ENCODE assay signal across 24 cellular contexts in genomic region chr7:2713978-2714377, GRCh38. TPM values are rescaled to one million over a fixed set of nuclear protein-coding genes. Genes with fewer than 3 reads are reported as not detected.
DNase-seq lines count a peak whose midpoint lies in the region; ATAC-seq and TF ChIP-seq lines count a peak whose summit lies in the region.
"Had no signal": no experiment of that assay in that cellular context is flagged by ENCODE, and none has a peak within 500 bp of the region (broad histone marks: within the 10 kb centered on the region; RNA-seq: fewer than 3 reads in every experiment).

No MANE protein-coding gene starts in this region.

- POLR2A ChIA-PET in CD4-positive, alpha-beta memory T cell (lab: Charles Lee; ENCODE audit: partially characterized antibody) = interaction anchor here (1.3 kb wide), 1 partner anchor 15 kb away, joined by 4 read pairs; no protein-coding TSS in a partner anchor
- POLR2A ChIA-PET in IMR-90 (lab: Charles Lee; ENCODE audit: unreplicated experiment) = no interaction called here

- no peak overlapping the region for H2AFZ ChIP-seq in IMR-90 (replicated peaks; ENCODE audit: low read length, poor library complexity)

- H3K4me1 ChIP-seq in CD4-positive, alpha-beta memory T cell (ENCODE audit: insufficient read depth, low read length) = peaks cover 81% of the 10 kb centered on the region
- H3K4me1 ChIP-seq in IMR-90 (ENCODE audit: control insufficient read depth, insufficient read depth, low read length) = peaks cover 11% of the 10 kb centered on the region; the same call in 1 of the 2 replicates
- H3K4me1 ChIP-seq in endodermal cell (ENCODE audit: control insufficient read depth, insufficient read depth, low read length) = no peaks in the 10 kb centered on the region

- H2BK15ac ChIP-seq in IMR-90 (ENCODE audit: low read depth, low read length) = no peak overlapping the region

- in situ Hi-C loops in IMR-90 (cut with MboI; ENCODE audit: low sequenced_read_pairs) = no loop called here

- H2AK9ac ChIP-seq in IMR-90 (replicated peaks; ENCODE audit: low read depth, low read length, poor library complexity) = peak overlapping the region; percentile 15

- no peaks in the 10 kb centered on the region for H3K27me3 ChIP-seq in CD4-positive, alpha-beta memory T cell (ENCODE audit: insufficient read depth, low read length)
- no peaks in the 10 kb centered on the region for H3K27me3 ChIP-seq in IMR-90 (ENCODE audit: control insufficient read depth, insufficient read depth, low read length)
- H3K27me3 ChIP-seq in endodermal cell (ENCODE audit: control insufficient read depth, insufficient read depth, low read length, poor library complexity, severe bottlenecking) = no peaks in the 10 kb centered on the region
- H3K27me3 ChIP-seq: MG63, suprapubic skin had no signal

- DNase-seq in CD4-positive, alpha-beta memory T cell = no peak
- no peak for DNase-seq in IMR-90
- peak; percentile 37 for DNase-seq in endodermal cell
- DNase-seq in osteocyte (ENCODE audit: extremely low spot score, unreplicated experiment) = no peak
- no peak for DNase-seq in T-helper 2 cell treated with Interferon-gamma antibody and Interleukin-4, amounts not matched to agents 5 μg/mL and 100 μg/mL, for 36 hours (ENCODE audit: low spot score)
- no peak for DNase-seq in epidermal melanocyte (ENCODE audit: insufficient read length, low spot score)
- DNase-seq: activated CD4-positive, alpha-beta T cell treated with anti-CD3 and anti-CD28 coated beads, Interleukin-2, amount 50 U/mL, for 1 hour; aorta; MG63; NCI-H1105 treated with DMSO at 0.1 percent for 48 hours; NCI-H2029; NCI-H2227 treated with DMSO at 0.1 percent for 48 hours; NCI-H526 treated with DMSO at 0.1 percent for 48 hours; SHP77 treated with DMSO at 0.1 percent for 48 hours; stimulated activated CD4-positive, alpha-beta T cell treated with anti-CD3 and anti-CD28 coated beads, Interleukin-12 subunit alpha, Interleukin-12 subunit beta, amount 100 ng/mL, for 4 hours; stimulated activated CD4-positive, alpha-beta T cell treated with anti-CD3 and anti-CD28 coated beads, Interleukin-4, amount 100 ng/mL, for 24 hours; T-helper 9 cell had no signal

- peaks cover 0 to 18% of the 10 kb centered on the region in 2 experiments; a peak in 3 of 4 replicates for H3K79me1 ChIP-seq in IMR-90 (ENCODE audit: low read depth in 1 of 2, low read length in 2 of 2)

- no peak overlapping the region for H2BK5ac ChIP-seq in IMR-90 (ENCODE audit: low read depth, low read length, poor library complexity, severe bottlenecking)

- H3K9ac ChIP-seq in IMR-90 (ENCODE audit: low read depth, low read length) = no peak overlapping the region
- H3K9ac ChIP-seq in endodermal cell (ENCODE audit: extremely low read depth, low read length, poor library complexity, severe bottlenecking) = no peak overlapping the region

- H3K36me3 ChIP-seq in CD4-positive, alpha-beta memory T cell (ENCODE audit: insufficient read depth, low read length) = no peaks in the 10 kb centered on the region
- H3K36me3 ChIP-seq in IMR-90 (ENCODE audit: control insufficient read depth, insufficient read depth, low read length) (peaks cover 14% of the 10 kb centered on the region), endodermal cell (ENCODE audit: control insufficient read depth, insufficient read depth, low read length) (peaks cover 9% of the 10 kb centered on the region)
- H3K36me3 ChIP-seq: suprapubic skin had no signal

- H2BK20ac ChIP-seq in IMR-90 (ENCODE audit: low read depth, low read length) = no peak overlapping the region

- CTCF ChIA-PET in CD4-positive, alpha-beta memory T cell (lab: Charles Lee; ENCODE audit: partially characterized antibody) = interaction anchor here (16.2 kb wide), 1 partner anchor 44 kb away, joined by 220 read pairs; no protein-coding TSS in a partner anchor
- CTCF ChIA-PET in IMR-90 (lab: Yijun Ruan, JAX) = no interaction called here

- ATAC-seq in IMR-90 (ENCODE audit: low read depth) (no peak), HG03097 (IDR thresholded peaks at IDR 0.05; ENCODE audit: low FRiP score, unreplicated experiment) (no peak)
- ATAC-seq: activated naive CD4-positive, alpha-beta T cell treated with anti-CD3 and anti-CD28 coated beads, Interleukin-2, amount 50 U/mL, for 72 hours; natural killer cell treated with Interleukin-12 subunit alpha and Interleukin-12 subunit beta and Interleukin-15 and Interleukin-18, amount 100 ng/mL, for 72 hours; stimulated activated effector memory CD8-positive, alpha-beta T cell treated with anti-CD3 and anti-CD28 coated beads, Interleukin-12 subunit alpha, Interleukin-12 subunit beta, amount 100 ng/mL, for 72 hours had no signal

- peak overlapping the region in 3 of 8 donors; percentile 30 to 52 (median 32) for H3K4me3 Mint-ChIP-seq in CD4-positive, alpha-beta memory T cell
- no peak overlapping the region for H3K4me3 Mint-ChIP-seq in endodermal cell
- H3K4me3 Mint-ChIP-seq in osteocyte (ENCODE audit: unreplicated experiment) = no peak overlapping the region
- no peak overlapping the region for H3K4me3 Mint-ChIP-seq in T-helper 2 cell treated with Interferon-gamma antibody and Interleukin-4, amounts not matched to agents 5 μg/mL and 100 μg/mL, for 36 hours
- H3K4me3 Mint-ChIP-seq: natural killer cell treated with Interleukin-12 subunit alpha and Interleukin-12 subunit beta and Interleukin-15 and Interleukin-18, amount 100 ng/mL, for 72 hours had no signal

- BruUV-seq in IMR-90 (replicated peaks; lab: Mats Ljungman, UMichigan) = no TSS peak

- dilution Hi-C loops in IMR-90 (cut with HindIII; ENCODE audit: low sequenced_read_pairs, unreplicated experiment) = no loop called here

- no peak overlapping the region for H2BK120ac ChIP-seq in IMR-90 (ENCODE audit: low read depth, low read length)

- H3K4me1 Mint-ChIP-seq in CD4-positive, alpha-beta memory T cell = peaks cover 42 to 81% (median 61%) of the 10 kb centered on the region in 4 donors
- H3K4me1 Mint-ChIP-seq in endodermal cell (peaks cover 2% of the 10 kb centered on the region), osteocyte (ENCODE audit: unreplicated experiment) (peaks cover 12% of the 10 kb centered on the region)
- H3K4me1 Mint-ChIP-seq in T-helper 2 cell treated with Interferon-gamma antibody and Interleukin-4, amounts not matched to agents 5 μg/mL and 100 μg/mL, for 36 hours (ENCODE audit: low read depth) = peaks cover 71% of the 10 kb centered on the region

- H4K5ac ChIP-seq in IMR-90 (ENCODE audit: low read depth, low read length) = no peak overlapping the region

- no peaks in the 10 kb centered on the region for H3K36me3 Mint-ChIP-seq in CD4-positive, alpha-beta memory T cell
- H3K36me3 Mint-ChIP-seq in endodermal cell (ENCODE audit: low read depth) (peaks cover 40% of the 10 kb centered on the region), osteocyte (ENCODE audit: unreplicated experiment) (peaks cover 33% of the 10 kb centered on the region)
- peaks cover 4% of the 10 kb centered on the region for H3K36me3 Mint-ChIP-seq in T-helper 2 cell treated with Interferon-gamma antibody and Interleukin-4, amounts not matched to agents 5 μg/mL and 100 μg/mL, for 36 hours (ENCODE audit: low read depth)
- H3K36me3 Mint-ChIP-seq: natural killer cell treated with Interleukin-12 subunit alpha and Interleukin-12 subunit beta and Interleukin-15 and Interleukin-18, amount 100 ng/mL, for 72 hours had no signal

- intact Hi-C loops in CD4-positive, alpha-beta memory T cell (cut with micrococcal nuclease) = loop anchor here (5.0 to 10.0 kb wide), 3 partner anchors 128 to 1139 kb away; partner anchors contain the start of genes BRAT1, GNA12, IQCE and PSMG3
- intact Hi-C loops in IMR-90 (cut with micrococcal nuclease) = no loop called here

- no peak overlapping the region for H3K4me3 ChIP-seq in CD4-positive, alpha-beta memory T cell (ENCODE audit: low read length in 2 of 2)
- H3K4me3 ChIP-seq in IMR-90 (ENCODE audit: insufficient read depth, low read depth, low read length) (no peak overlapping the region), endodermal cell (ENCODE audit: low read length) (no peak overlapping the region)
- H3K4me3 ChIP-seq: MG63, suprapubic skin had no signal

- peaks cover 0 to 2% (median 0%) of the 10 kb centered on the region in 8 donors for H3K9me3 Mint-ChIP-seq in CD4-positive, alpha-beta memory T cell
- H3K9me3 Mint-ChIP-seq in endodermal cell (no peaks in the 10 kb centered on the region), osteocyte (ENCODE audit: unreplicated experiment) (no peaks in the 10 kb centered on the region)
- no peaks in the 10 kb centered on the region for H3K9me3 Mint-ChIP-seq in T-helper 2 cell treated with Interferon-gamma antibody and Interleukin-4, amounts not matched to agents 5 μg/mL and 100 μg/mL, for 36 hours
- H3K9me3 Mint-ChIP-seq: activated naive CD4-positive, alpha-beta T cell treated with anti-CD3 and anti-CD28 coated beads, Interleukin-2, amount 50 U/mL, for 72 hours; natural killer cell treated with Interleukin-12 subunit alpha and Interleukin-12 subunit beta and Interleukin-15 and Interleukin-18, amount 100 ng/mL, for 72 hours; stimulated activated effector memory CD8-positive, alpha-beta T cell treated with anti-CD3 and anti-CD28 coated beads, Interleukin-12 subunit alpha, Interleukin-12 subunit beta, amount 100 ng/mL, for 72 hours had no signal

- H3K4ac ChIP-seq in IMR-90 (ENCODE audit: low read depth, low read length) = no peak overlapping the region

- peak overlapping the region in 4 of 7 donors; percentile 58 to 78 (median 67) for H3K27ac Mint-ChIP-seq in CD4-positive, alpha-beta memory T cell
- H3K27ac Mint-ChIP-seq in endodermal cell (no peak overlapping the region), osteocyte (ENCODE audit: unreplicated experiment) (peak overlapping the region; percentile 64)
- no peak overlapping the region for H3K27ac Mint-ChIP-seq in T-helper 2 cell treated with Interferon-gamma antibody and Interleukin-4, amounts not matched to agents 5 μg/mL and 100 μg/mL, for 36 hours
- H3K27ac Mint-ChIP-seq: natural killer cell treated with Interleukin-12 subunit alpha and Interleukin-12 subunit beta and Interleukin-15 and Interleukin-18, amount 100 ng/mL, for 72 hours; stimulated activated effector memory CD8-positive, alpha-beta T cell treated with anti-CD3 and anti-CD28 coated beads, Interleukin-12 subunit alpha, Interleukin-12 subunit beta, amount 100 ng/mL, for 72 hours had no signal

- no peak overlapping the region for H3K4me2 ChIP-seq in IMR-90 (ENCODE audit: low read depth, low read length)

- H3K14ac ChIP-seq in IMR-90 (replicated peaks; ENCODE audit: low read depth, low read length) = no peak overlapping the region

- peaks cover 0 to 3% of the 10 kb centered on the region in 2 donors for H3K27me3 Mint-ChIP-seq in CD4-positive, alpha-beta memory T cell
- no peaks in the 10 kb centered on the region for H3K27me3 Mint-ChIP-seq in endodermal cell (ENCODE audit: insufficient read depth)
- no peaks in the 10 kb centered on the region for H3K27me3 Mint-ChIP-seq in osteocyte (ENCODE audit: unreplicated experiment)
- H3K27me3 Mint-ChIP-seq in T-helper 2 cell treated with Interferon-gamma antibody and Interleukin-4, amounts not matched to agents 5 μg/mL and 100 μg/mL, for 36 hours (ENCODE audit: low read depth) = peaks cover 2% of the 10 kb centered on the region

- TF ChIP-seq CTCF in IMR-90 (conservative IDR thresholded peaks at IDR 0.05; ENCODE audit: low read depth, low read length) (no peak), endodermal cell (conservative IDR thresholded peaks at IDR 0.05) (no peak), osteocyte (IDR thresholded peaks at IDR 0.05) (no peak)

- H3K27ac ChIP-seq in CD4-positive, alpha-beta memory T cell (ENCODE audit: low read depth, low read length) = no peak overlapping the region
- H3K27ac ChIP-seq in IMR-90 (ENCODE audit: insufficient read depth, low read length) = no peak overlapping the region
- H3K27ac ChIP-seq in endodermal cell (ENCODE audit: low read depth, low read length) = peak overlapping the region; percentile 32
- H3K27ac ChIP-seq: suprapubic skin, VCaP had no signal

- H4K8ac ChIP-seq in IMR-90 (ENCODE audit: low read depth in 2 of 2, low read length in 2 of 2) = no peak overlapping the region

- no peak overlapping the region for H4K91ac ChIP-seq in IMR-90 (ENCODE audit: insufficient read depth, low read depth, low read length)

- no peak overlapping the region for H3K23ac ChIP-seq in IMR-90 (ENCODE audit: low read depth, low read length)

- WGBS in IMR-90 (ENCODE audit: extremely low coverage in 2 of 2, insufficient read length in 1 of 2), 2 experiments = 100% methylated on average over 3 of the region's 12 CpGs; no CpG with 5 or more reads in 1 of the 2 experiments
- WGBS in endodermal cell (ENCODE audit: insufficient coverage in 1 of 2, insufficient read length in 1 of 2), 2 experiments = 94 to 96% methylated on average over 5 to 11 of the region's 12 CpGs

- no peaks in the 10 kb centered on the region; the same call in 1 of the 2 replicates for H4K20me1 ChIP-seq in IMR-90 (ENCODE audit: insufficient read depth, low read length)

- no peaks in the 10 kb centered on the region for H3K9me3 ChIP-seq in CD4-positive, alpha-beta memory T cell (ENCODE audit: control insufficient read depth in 1 of 2, low read length in 2 of 2)
- H3K9me3 ChIP-seq in IMR-90 (ENCODE audit: control insufficient read depth, insufficient read depth, low read length) (peaks cover 4% of the 10 kb centered on the region; the same call in 1 of the 2 replicates), endodermal cell (ENCODE audit: control insufficient read depth, low read length) (no peaks in the 10 kb centered on the region)
- H3K9me3 ChIP-seq: MG63, suprapubic skin had no signal

- H2AK5ac ChIP-seq in IMR-90 (ENCODE audit: low read depth, low read length) = no peak overlapping the region

- H3K18ac ChIP-seq in IMR-90 (ENCODE audit: low read depth, low read length) = no peak overlapping the region

- no peak overlapping the region for H3K56ac ChIP-seq in IMR-90 (ENCODE audit: extremely low read depth, insufficient read depth, low read length)

- peaks cover 12% of the 10 kb centered on the region for H3K9me1 ChIP-seq in IMR-90 (ENCODE audit: insufficient read depth, low read length)

- TF ChIP-seq POLR2A in IMR-90 (IDR thresholded peaks at IDR 0.05; ENCODE audit: low read depth, low read length) = no peak

- no peak for TF ChIP-seq RAD21 in IMR-90 (IDR thresholded peaks at IDR 0.05; ENCODE audit: low read length)

RNA-seq across cellular contexts. Expression of gene AMZ1, which starts 26.0 kb away (rescaled TPM):
- total RNA-seq in CD4-positive, alpha-beta memory T cell = 1 to 10 TPM; 1.6 to 2.0 TPM
- under 1 TPM in 1 of 2 donors, not detected in 1; 0.15 TPM for polyA plus RNA-seq in CD4-positive, alpha-beta memory T cell
- total RNA-seq in IMR-90 (2012; rRNA removed) (0.54 and 0.83 TPM in 2 replicates), endodermal cell (1 to 10 TPM in 1 of 2 donors, under 1 TPM in 1; 0.66 to 1.6 TPM), osteocyte (5.8 and 6.6 TPM in 2 replicates)
- 1.6 and 2.7 TPM in 2 replicates for polyA plus RNA-seq in IMR-90 (2012; rRNA removed)
- polyA plus RNA-seq in IMR-90 (2012; cell fraction: cytosol; rRNA removed) = 0.93 and 1.5 TPM in 2 replicates
- 1.8 and 3.4 TPM in 2 replicates for polyA plus RNA-seq in IMR-90 (2012; cell fraction: nucleus; rRNA removed; ENCODE audit: low replicate concordance)
- polyA plus RNA-seq in endodermal cell (2013, experiment 1 of 2) = 0.07 TPM
- not detected for polyA plus RNA-seq in endodermal cell (2013, experiment 2 of 2)
- total RNA-seq: HT1080; natural killer cell treated with Interleukin-12 subunit alpha and Interleukin-12 subunit beta and Interleukin-15 and Interleukin-18, amount 100 ng/mL, for 72 hours had no signal

Comparison
In these comparisons a context has a peak if more than half of its experiments do, and no peak if none do; other contexts are left out.
1. H3K27ac Mint-ChIP-seq: peak in CD4-positive, alpha-beta memory T cell (4 of 7) and osteocyte (single experiment); none in endodermal cell (single experiment) and T-helper 2 cell treated with Interferon-gamma antibody and Interleukin-4, amounts not matched to agents 5 μg/mL and 100 μg/mL, for 36 hours (single experiment).